In the genomic region with DNA sequence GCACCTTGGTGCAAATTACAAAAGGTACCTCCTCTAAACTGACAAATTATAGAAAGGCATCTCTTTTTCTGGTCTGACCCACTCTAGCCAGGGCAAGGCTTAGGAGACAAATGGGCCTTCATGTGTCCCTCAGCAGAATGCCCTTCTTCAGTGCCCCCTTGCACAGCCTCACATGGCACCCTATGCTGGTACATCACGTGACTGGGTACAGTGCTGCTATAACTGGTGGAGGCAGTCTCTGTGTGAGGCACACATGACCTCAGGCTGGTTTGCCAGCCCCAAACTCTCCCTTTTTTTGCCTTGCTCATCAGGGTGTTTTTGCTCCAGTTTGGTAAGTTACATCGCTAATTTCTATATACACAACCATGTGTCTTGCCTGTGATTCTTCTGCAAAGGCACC, we compare ENCODE assay signal across 15 cellular contexts. TPM values are rescaled to one million over a fixed set of nuclear protein-coding genes. Genes with fewer than 3 reads are reported as not detected.
"Had no signal": no experiment of that assay in that cellular context is flagged by ENCODE, and none has a peak within 500 bp of the region (broad histone marks: within the 10 kb centered on the region; RNA-seq: fewer than 3 reads in every experiment).

No MANE protein-coding gene starts in this region.

- H3K4me3 Mint-ChIP-seq: activated CD4-positive, alpha-beta memory T cell treated with anti-CD3 and anti-CD28 coated beads for 36 hours; activated T-cell treated with anti-CD3 and anti-CD28 coated beads, Interleukin-2, amount 50 U/mL, for 4 hours; naive thymus-derived CD8-positive, alpha-beta T cell; T-cell had no signal

- H3K9me3 ChIP-seq: transverse colon had no signal

- H3K36me3 ChIP-seq: transverse colon had no signal

- H3K36me3 Mint-ChIP-seq: activated CD4-positive, alpha-beta memory T cell treated with anti-CD3 and anti-CD28 coated beads for 36 hours; activated naive CD4-positive, alpha-beta T cell treated with anti-CD3 and anti-CD28 coated beads, Interleukin-2, amount 50 U/mL, for 72 hours; T-cell had no signal

- H3K27ac Mint-ChIP-seq: activated CD4-positive, alpha-beta memory T cell treated with anti-CD3 and anti-CD28 coated beads for 36 hours; activated naive CD4-positive, alpha-beta T cell treated with anti-CD3 and anti-CD28 coated beads, Interleukin-2, amount 50 U/mL, for 72 hours; progenitor cell of endocrine pancreas; T-cell had no signal

- H3K27me3 ChIP-seq: transverse colon had no signal

- H3K9me3 Mint-ChIP-seq: activated CD4-positive, alpha-beta memory T cell treated with anti-CD3 and anti-CD28 coated beads for 36 hours; activated naive CD4-positive, alpha-beta T cell treated with anti-CD3 and anti-CD28 coated beads, Interleukin-2, amount 50 U/mL, for 72 hours; activated T-cell treated with anti-CD3 and anti-CD28 coated beads, Interleukin-2, amount 50 U/mL, for 4 hours; naive thymus-derived CD8-positive, alpha-beta T cell; T-cell had no signal

- ATAC-seq: activated naive CD4-positive, alpha-beta T cell treated with anti-CD3 and anti-CD28 coated beads, Interleukin-2, amount 50 U/mL, for 72 hours; activated T-cell treated with anti-CD3 and anti-CD28 coated beads, Interleukin-2, amount 50 U/mL, for 4 hours; naive thymus-derived CD8-positive, alpha-beta T cell; T-cell had no signal

- H3K4me3 ChIP-seq: transverse colon had no signal

- DNase-seq: activated CD4-positive, alpha-beta memory T cell treated with anti-CD3 and anti-CD28 coated beads for 36 hours; activated effector memory CD4-positive, alpha-beta T cell treated with anti-CD3 and anti-CD28 coated beads, Interleukin-2, amount 50 U/mL, for 16 hours; activated T-cell treated with anti-CD3 and anti-CD28 coated beads, Interleukin-2, amount 50 U/mL, for 4 hours; amygdala; hippocampal formation; naive thymus-derived CD8-positive, alpha-beta T cell; stimulated activated CD4-positive, alpha-beta T cell treated with anti-CD3 and anti-CD28 coated beads, Interleukin-15, amount 100 ng/mL, for 24 hours; stimulated activated CD4-positive, alpha-beta T cell treated with anti-CD3 and anti-CD28 coated beads, Interleukin-4, amount 100 ng/mL, for 4 hours; T-cell; T1000; transverse colon had no signal

RNA-seq across cellular contexts. Expression of a gene that starts 3.1 kb away (rescaled TPM):
- total RNA-seq: activated CD4-positive, alpha-beta memory T cell treated with anti-CD3 and anti-CD28 coated beads for 36 hours; activated naive CD4-positive, alpha-beta T cell treated with anti-CD3 and anti-CD28 coated beads, Interleukin-2, amount 50 U/mL, for 72 hours; kidney epithelial cell; progenitor cell of endocrine pancreas; SK-MEL-5 had no signal
- polyA plus RNA-seq: naive thymus-derived CD8-positive, alpha-beta T cell had no signal
